In the genomic region with DNA sequence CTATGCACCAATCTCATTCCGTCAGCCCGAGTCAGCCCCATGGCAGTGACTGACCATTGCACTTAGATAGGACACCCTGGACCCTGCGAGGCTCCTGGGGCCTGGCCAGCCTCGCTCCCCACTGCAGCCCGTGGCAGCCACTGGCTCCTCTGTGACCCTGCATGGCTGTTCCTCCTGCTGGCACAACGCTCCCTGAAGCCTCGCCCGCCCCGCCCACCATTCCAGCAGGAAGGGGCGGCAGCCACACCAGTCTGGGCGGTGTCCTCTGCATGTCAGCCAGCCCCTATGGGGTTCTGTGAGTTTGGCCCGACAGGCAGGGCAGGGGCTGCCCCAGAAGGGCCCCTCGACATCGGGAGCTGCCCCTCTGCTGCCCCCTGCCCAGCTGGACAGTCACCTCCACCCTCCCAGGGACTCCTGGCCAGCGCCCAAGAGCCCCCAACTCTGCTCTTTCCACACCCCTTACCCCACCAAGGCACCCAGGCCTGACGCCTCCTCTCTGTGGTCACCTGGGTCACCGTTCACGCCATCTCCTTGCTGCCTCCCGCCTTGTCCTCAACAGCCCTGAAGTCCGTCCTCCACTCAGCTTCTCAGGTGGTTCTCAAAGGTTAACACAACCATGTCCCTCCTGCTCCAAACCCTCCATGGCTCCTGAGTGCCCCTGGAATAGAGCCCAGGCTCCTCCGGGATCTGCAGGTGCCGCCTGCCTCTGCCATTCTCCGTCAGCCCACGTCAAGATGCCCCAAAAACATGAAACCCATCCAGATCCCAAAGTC, we compare ENCODE assay signal across 13 cellular contexts.
A peak's percentile ranks its signal among the peaks of the same experiment; 100 is the strongest.
DNase-seq lines count a peak whose midpoint lies in the region; ATAC-seq and TF ChIP-seq lines count a peak whose summit lies in the region.
"Had no signal": no experiment of that assay in that cellular context is flagged by ENCODE, and none has a peak within 500 bp of the region (broad histone marks: within the 10 kb centered on the region; RNA-seq: fewer than 3 reads in every experiment).

No MANE protein-coding gene starts in this region.

- H3K4me3 ChIP-seq in right atrium auricular region, result no peak overlapping the region
- H3K4me3 ChIP-seq in Peyer's patch, result no peak overlapping the region
- no peak overlapping the region for H3K4me3 ChIP-seq in left lung
- H3K4me3 ChIP-seq in aorta (ENCODE audit: low read length in 2 of 2), result no peak overlapping the region
- H3K4me3 ChIP-seq: smooth muscle cell had no signal

- H3K4me1 ChIP-seq in right atrium auricular region (no peaks in the 10 kb centered on the region), Peyer's patch (peaks cover 0 to 12% (median 0%) of the 10 kb centered on the region in 4 donors), left lung (no peaks in the 10 kb centered on the region), aorta (ENCODE audit: control insufficient read depth in 1 of 2, insufficient read depth in 2 of 2, low read length in 2 of 2) (no peaks in the 10 kb centered on the region)

- no peaks in the 10 kb centered on the region for H3K27me3 ChIP-seq in right atrium auricular region
- no peaks in the 10 kb centered on the region for H3K27me3 ChIP-seq in Peyer's patch
- H3K27me3 ChIP-seq in left lung, result peaks cover 0 to 62% of the 10 kb centered on the region in 2 donors
- H3K27me3 ChIP-seq in aorta (ENCODE audit: control insufficient read depth in 1 of 2, insufficient read depth in 2 of 2, low read length in 1 of 2), result no peaks in the 10 kb centered on the region

- no peak for TF ChIP-seq POLR2A in Peyer's patch (IDR thresholded peaks at IDR 0.05)
- TF ChIP-seq POLR2A in erythroblast (IDR thresholded peaks at IDR 0.05; ENCODE audit: low read length), result no peak

- WGBS in aorta, 2 donors, result 54 to 61% methylated on average over 24 of the region's 24 CpGs

- no peak for ATAC-seq in left ventricle myocardium superior
- ATAC-seq in left lung, result peak; percentile 26
- no peak for ATAC-seq in aorta (ENCODE audit: low FRiP score)
- ATAC-seq in HG02973 (IDR thresholded peaks at IDR 0.05; ENCODE audit: unreplicated experiment), result no peak
- ATAC-seq: activated CD4-positive, CD25-positive, alpha-beta regulatory T cell treated with anti-CD3 and anti-CD28 coated beads, Interleukin-2, amount 50 U/mL, for 24 hours had no signal

- DNase-seq in left ventricle myocardium superior, result peak; percentile 12
- DNase-seq in right atrium auricular region (ENCODE audit: low spot score), result no peak
- peak in 2 of 3 donors; percentile 54 to 70 for DNase-seq in Peyer's patch
- DNase-seq in left lung, result peak in 1 of 2 donors; percentile 61
- peak; percentile 32 to 59 for DNase-seq in aorta
- no peak for DNase-seq in HuH-7 (ENCODE audit: low spot score)
- no peak for DNase-seq in erythroblast (lab: John Stamatoyannopoulos, UW)
- DNase-seq: GOT3, NCI-H1092 treated with DMSO at 0.1 percent for 48 hours, NCI-H2171 treated with DMSO at 0.1 percent for 48 hours had no signal

- intact Hi-C loops in left ventricle myocardium superior (cut with micrococcal nuclease), result no loop called here
- intact Hi-C loops in left lung (cut with DNase I), result no loop called here
- intact Hi-C loops in aorta (cut with DNase I), result no loop called here

- H3K9me3 ChIP-seq in right atrium auricular region (no peaks in the 10 kb centered on the region), Peyer's patch (no peaks in the 10 kb centered on the region), left lung (no peaks in the 10 kb centered on the region), aorta (ENCODE audit: control insufficient read depth, low read length) (peaks cover 2% of the 10 kb centered on the region)

- no peaks in the 10 kb centered on the region for H3K36me3 ChIP-seq in right atrium auricular region
- no peaks in the 10 kb centered on the region for H3K36me3 ChIP-seq in Peyer's patch
- no peaks in the 10 kb centered on the region for H3K36me3 ChIP-seq in left lung
- H3K36me3 ChIP-seq in aorta (ENCODE audit: control insufficient read depth in 1 of 2, insufficient read depth in 2 of 2, low read length in 1 of 2), result no peaks in the 10 kb centered on the region

- H3K27ac ChIP-seq in right atrium auricular region (no peak overlapping the region), Peyer's patch (no peak overlapping the region), left lung (no peak overlapping the region), aorta (ENCODE audit: low read depth in 1 of 2, low read length in 2 of 2) (no peak overlapping the region)

- TF ChIP-seq CTCF in right atrium auricular region (IDR thresholded peaks at IDR 0.05) (no peak), Peyer's patch (IDR thresholded peaks at IDR 0.05) (no peak), left lung (IDR thresholded peaks at IDR 0.05) (no peak)

Comparison
In these comparisons a context has a peak if more than half of its experiments do, and no peak if none do; other contexts are left out.
1. DNase-seq: peak in left ventricle myocardium superior (single experiment), Peyer's patch (2 of 3) and aorta (2 of 2); none in right atrium auricular region (single experiment), HuH-7 (single experiment) and erythroblast (0 of 2).